Comparison of ENCODE assay signal across 1 cellular context in the genomic region with DNA sequence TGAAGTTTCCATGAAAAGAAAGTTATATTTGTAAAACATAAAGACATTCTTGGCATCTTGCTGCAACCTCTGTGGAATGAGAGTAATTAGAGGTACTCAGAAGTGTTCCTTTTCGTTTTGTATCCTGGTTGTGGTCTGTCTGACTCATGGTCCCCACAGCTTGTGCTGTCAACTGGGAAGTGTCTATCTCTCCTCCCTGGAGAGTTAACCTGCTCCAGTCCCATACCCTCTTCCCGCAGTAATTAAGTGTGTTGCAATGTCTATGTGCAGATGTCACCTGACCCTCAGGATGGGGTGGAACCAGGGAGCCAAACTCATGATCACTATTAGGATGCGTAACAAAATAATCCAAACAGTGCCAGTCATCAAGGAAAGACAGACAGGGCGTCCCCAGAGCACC.
TF ChIP-seq lines count a peak whose summit lies in the region.

No MANE protein-coding gene starts in this region.

TF ChIP-seq in endothelial cell of umbilical vein, 7 proteins besides CTCF, POLR2A, EP300 and RAD21:
- TF ChIP-seq MAX (IDR thresholded peaks at IDR 0.05; ENCODE audit: insufficient read depth, insufficient read length) (no peak), FOS (IDR thresholded peaks at IDR 0.05; ENCODE audit: borderline replicate concordance, insufficient read depth, low read length) (peak; percentile 51)
